ENCODE assay signal across 21 cellular contexts in genomic region chr6:85127179-85127498, GRCh38.
DNase-seq lines count a peak whose midpoint lies in the region; ATAC-seq, FAIRE-seq and TF ChIP-seq lines count a peak whose summit lies in the region.
"Had no signal": no experiment of that assay in that cellular context is flagged by ENCODE, and none has a peak within 500 bp of the region (broad histone marks: within the 10 kb centered on the region; RNA-seq: fewer than 3 reads in every experiment).

No MANE protein-coding gene starts in this region.

- H2BK20ac ChIP-seq in IMR-90 (ENCODE audit: low read depth, low read length), result no peak overlapping the region

- H3K56ac ChIP-seq in IMR-90 (ENCODE audit: extremely low read depth, insufficient read depth, low read length), result no peak overlapping the region

- no peak overlapping the region for H3K14ac ChIP-seq in IMR-90 (replicated peaks; ENCODE audit: low read depth, low read length)

- H3K9me3 Mint-ChIP-seq in GM23338, result no peaks in the 10 kb centered on the region; the same call in 2 of the 3 replicates
- H3K9me3 Mint-ChIP-seq in neural progenitor cell, result no peaks in the 10 kb centered on the region
- no peaks in the 10 kb centered on the region for H3K9me3 Mint-ChIP-seq in stimulated activated effector memory CD8-positive, alpha-beta T cell treated with anti-CD3 and anti-CD28 coated beads, Interleukin-12 subunit alpha, Interleukin-12 subunit beta, amount 100 ng/mL, for 72 hours
- H3K9me3 Mint-ChIP-seq: stimulated activated naive CD8-positive, alpha-beta T cell treated with anti-CD3 and anti-CD28 coated beads, Interleukin-15, amount 100 ng/mL, for 72 hours had no signal

- H3K4me3 Mint-ChIP-seq in GM23338 (no peak overlapping the region), neural progenitor cell (no peak overlapping the region)
- no peak overlapping the region for H3K4me3 Mint-ChIP-seq in stimulated activated effector memory CD8-positive, alpha-beta T cell treated with anti-CD3 and anti-CD28 coated beads, Interleukin-12 subunit alpha, Interleukin-12 subunit beta, amount 100 ng/mL, for 72 hours
- H3K4me3 Mint-ChIP-seq: immature natural killer cell; stimulated activated naive CD8-positive, alpha-beta T cell treated with anti-CD3 and anti-CD28 coated beads, Interleukin-15, amount 100 ng/mL, for 72 hours had no signal

- H3K36me3 ChIP-seq in GM23338 (ENCODE audit: insufficient read depth) (no peaks in the 10 kb centered on the region), IMR-90 (ENCODE audit: control insufficient read depth, insufficient read depth, low read length) (no peaks in the 10 kb centered on the region), K562 (ENCODE audit: control insufficient read depth, insufficient read depth, low read length) (no peaks in the 10 kb centered on the region), neural progenitor cell (no peaks in the 10 kb centered on the region)
- H3K36me3 ChIP-seq: cardiac muscle cell, gastrocnemius medialis, left lung, MG63, thyroid gland, vagina had no signal

- peaks cover 3% of the 10 kb centered on the region; the same call in 1 of the 2 replicates for H3K9me2 ChIP-seq in GM23338 (ENCODE audit: insufficient read depth)

- H4K20me1 ChIP-seq in GM23338 (replicated peaks; ENCODE audit: insufficient read depth) (no peaks in the 10 kb centered on the region), IMR-90 (ENCODE audit: insufficient read depth, low read length) (no peaks in the 10 kb centered on the region; the same call in 1 of the 2 replicates), K562 (replicated peaks; ENCODE audit: control insufficient read depth, insufficient read depth, low read length) (no peaks in the 10 kb centered on the region), neural progenitor cell (ENCODE audit: low read depth) (no peaks in the 10 kb centered on the region)

- TF ChIP-seq EP300 in K562 (IDR thresholded peaks at IDR 0.05; ENCODE audit: low read length), result no peak

- no peak for FAIRE-seq in K562 (lab: Jason Lieb, UNC)
- FAIRE-seq: GM12878 had no signal

- H3K23ac ChIP-seq in IMR-90 (ENCODE audit: low read depth, low read length), result no peak overlapping the region

- H3F3A ChIP-seq in GM23338 (replicated peaks; ENCODE audit: low read depth) (no peaks in the 10 kb centered on the region), neural progenitor cell (ENCODE audit: low read depth) (no peaks in the 10 kb centered on the region)

- ATAC-seq in GM23338 (no peak), IMR-90 (ENCODE audit: low read depth) (no peak), K562 (peak; percentile 16; the same call in 2 of the 3 replicates), GM18907 (IDR thresholded peaks at IDR 0.05; ENCODE audit: unreplicated experiment) (no peak)
- no peak for ATAC-seq in stimulated activated effector memory CD8-positive, alpha-beta T cell treated with anti-CD3 and anti-CD28 coated beads, Interleukin-12 subunit alpha, Interleukin-12 subunit beta, amount 100 ng/mL, for 72 hours
- ATAC-seq: gastrocnemius medialis had no signal

- WGBS in IMR-90 (ENCODE audit: extremely low coverage in 2 of 2, insufficient read length in 1 of 2), 2 experiments, result no CpG with 5 or more reads among the region's 3 CpGs
- WGBS in K562 (ENCODE audit: insufficient coverage, low coverage, missing lambda C conversion rate), result 5% methylated on average over 3 of the region's 3 CpGs

- no peak overlapping the region for H3K18ac ChIP-seq in IMR-90 (ENCODE audit: low read depth, low read length)

- H2AK5ac ChIP-seq in IMR-90 (ENCODE audit: low read depth, low read length), result no peak overlapping the region

- no peak overlapping the region for H3K4ac ChIP-seq in IMR-90 (ENCODE audit: low read depth, low read length)

- DNase-seq in GM23338 (ENCODE audit: low spot score) (no peak), IMR-90 (no peak), K562 (ENCODE audit: extremely low read depth in 1 of 4, low spot score in 3 of 4) (no peak), neural progenitor cell (ENCODE audit: low spot score) (no peak), islet precursor cell (no peak), HT-29 (ENCODE audit: low spot score) (no peak)
- DNase-seq in stimulated activated effector memory CD8-positive, alpha-beta T cell treated with anti-CD3 and anti-CD28 coated beads, Interleukin-12 subunit alpha, Interleukin-12 subunit beta, amount 100 ng/mL, for 72 hours (ENCODE audit: low spot score in 2 of 2), result no peak
- DNase-seq: activated T-cell treated with anti-CD3 and anti-CD28 coated beads for 4 hours, cortex of kidney, gastrocnemius medialis, immature natural killer cell, left lung, NCI-H2029 had no signal

- no peak overlapping the region for H2BK5ac ChIP-seq in IMR-90 (ENCODE audit: low read depth, low read length, poor library complexity, severe bottlenecking)

- intact Hi-C loops in IMR-90 (cut with micrococcal nuclease), result loop anchor here (10.0 kb wide), 1 partner anchor 702 kb away; no protein-coding TSS in a partner anchor
- intact Hi-C loops in K562 (cut with micrococcal nuclease), result loop anchor here (1.0 to 10.0 kb wide), 4 partner anchors 110 to 900 kb away; partner anchors contain the start of genes CEP162 and TBX18

- H3K27ac ChIP-seq in GM23338 (ENCODE audit: low read depth) (no peak overlapping the region), IMR-90 (ENCODE audit: insufficient read depth, low read length) (no peak overlapping the region), K562 (ENCODE audit: extremely low read depth, low read depth, low read length) (no peak overlapping the region), neural progenitor cell (no peak overlapping the region)
- H3K27ac ChIP-seq: cardiac muscle cell, gastrocnemius medialis, left lung, thyroid gland, vagina had no signal

- H3K4me1 ChIP-seq in GM23338 (ENCODE audit: insufficient read depth), result peaks cover 12% of the 10 kb centered on the region
- no peaks in the 10 kb centered on the region for H3K4me1 ChIP-seq in IMR-90 (ENCODE audit: control insufficient read depth, insufficient read depth, low read length)
- H3K4me1 ChIP-seq in K562 (replicated peaks in 1 of 2; ENCODE audit: control insufficient read depth in 2 of 2, insufficient read depth in 2 of 2, low read length in 2 of 2), result no peaks in the 10 kb centered on the region; a peak in 1 of 5 replicates
- no peaks in the 10 kb centered on the region for H3K4me1 ChIP-seq in neural progenitor cell
- H3K4me1 ChIP-seq: gastrocnemius medialis, left lung, thyroid gland, vagina had no signal

- H4K91ac ChIP-seq in IMR-90 (ENCODE audit: insufficient read depth, low read depth, low read length), result no peak overlapping the region

- H3K79me1 ChIP-seq in IMR-90 (ENCODE audit: low read depth in 1 of 2, low read length in 2 of 2), result no peaks in the 10 kb centered on the region

- H3K4me1 Mint-ChIP-seq in GM23338 (peaks cover 13% of the 10 kb centered on the region), neural progenitor cell (no peaks in the 10 kb centered on the region)
- no peaks in the 10 kb centered on the region for H3K4me1 Mint-ChIP-seq in stimulated activated effector memory CD8-positive, alpha-beta T cell treated with anti-CD3 and anti-CD28 coated beads, Interleukin-12 subunit alpha, Interleukin-12 subunit beta, amount 100 ng/mL, for 72 hours
- H3K4me1 Mint-ChIP-seq: immature natural killer cell; stimulated activated naive CD8-positive, alpha-beta T cell treated with anti-CD3 and anti-CD28 coated beads, Interleukin-15, amount 100 ng/mL, for 72 hours had no signal

- H3K27me3 Mint-ChIP-seq in GM23338 (ENCODE audit: insufficient read depth, low read depth, poor library complexity) (no peaks in the 10 kb centered on the region), neural progenitor cell (ENCODE audit: insufficient read depth, low read depth) (peaks cover 8% of the 10 kb centered on the region)
- H3K27me3 Mint-ChIP-seq: stimulated activated naive CD8-positive, alpha-beta T cell treated with anti-CD3 and anti-CD28 coated beads, Interleukin-15, amount 100 ng/mL, for 72 hours had no signal

- no peaks in the 10 kb centered on the region for H3K27me3 ChIP-seq in GM23338 (ENCODE audit: insufficient read depth)
- no peaks in the 10 kb centered on the region for H3K27me3 ChIP-seq in IMR-90 (ENCODE audit: control insufficient read depth, insufficient read depth, low read length)
- no peaks in the 10 kb centered on the region for H3K27me3 ChIP-seq in K562 (ENCODE audit: control insufficient read depth in 2 of 2, insufficient read depth in 2 of 2, low read length in 2 of 2)
- no peaks in the 10 kb centered on the region for H3K27me3 ChIP-seq in neural progenitor cell
- H3K27me3 ChIP-seq: gastrocnemius medialis, left lung, MG63, thyroid gland, vagina had no signal

- H3K9me1 ChIP-seq in IMR-90 (ENCODE audit: insufficient read depth, low read length) (no peaks in the 10 kb centered on the region), K562 (ENCODE audit: control insufficient read depth, insufficient read depth, low read length) (no peaks in the 10 kb centered on the region)

- H3K4me2 ChIP-seq in GM23338, result no peak overlapping the region
- no peak overlapping the region for H3K4me2 ChIP-seq in IMR-90 (ENCODE audit: low read depth, low read length)
- H3K4me2 ChIP-seq in K562 (ENCODE audit: insufficient read depth, low read length), result peak overlapping the region; percentile 24; the same call in 1 of the 2 replicates
- H3K4me2 ChIP-seq in neural progenitor cell, result no peak overlapping the region

- in situ Hi-C loops in IMR-90 (cut with MboI; ENCODE audit: low sequenced_read_pairs), result no loop called here
- in situ Hi-C loops in K562 (cut with MboI), result no loop called here

- H3K36me3 Mint-ChIP-seq in GM23338 (ENCODE audit: low read depth), result no peaks in the 10 kb centered on the region
- H3K36me3 Mint-ChIP-seq in neural progenitor cell, result no peaks in the 10 kb centered on the region
- no peaks in the 10 kb centered on the region for H3K36me3 Mint-ChIP-seq in stimulated activated effector memory CD8-positive, alpha-beta T cell treated with anti-CD3 and anti-CD28 coated beads, Interleukin-12 subunit alpha, Interleukin-12 subunit beta, amount 100 ng/mL, for 72 hours
- H3K36me3 Mint-ChIP-seq: activated naive CD4-positive, alpha-beta T cell treated with anti-CD3 and anti-CD28 coated beads, Interleukin-2, amount 50 U/mL, for 72 hours; immature natural killer cell had no signal

- H4K8ac ChIP-seq in IMR-90 (ENCODE audit: low read depth in 2 of 2, low read length in 2 of 2), result no peak overlapping the region

- peak overlapping the region; percentile 99; the same call in 1 of the 2 replicates for H2AFZ ChIP-seq in GM23338
- H2AFZ ChIP-seq in IMR-90 (replicated peaks; ENCODE audit: low read length, poor library complexity), result peak overlapping the region; percentile 65
- peak overlapping the region; percentile 74 for H2AFZ ChIP-seq in K562 (ENCODE audit: low read depth, low read length)
- peak overlapping the region; percentile 98 for H2AFZ ChIP-seq in neural progenitor cell (replicated peaks)

- POLR2A ChIA-PET in IMR-90 (lab: Charles Lee; ENCODE audit: unreplicated experiment) (no interaction called here), K562 (lab: Yijun Ruan, JAX) (no interaction called here)

- CTCF ChIA-PET in IMR-90 (lab: Yijun Ruan, JAX), result no interaction called here
- CTCF ChIA-PET in K562 (lab: Yijun Ruan, JAX; ENCODE audit: low intra/inter-chr PET ratio), result interaction anchor here (0.5 to 1.2 kb wide), 2 partner anchors 502 to 703 kb away, joined by 3 read pairs; no protein-coding TSS in a partner anchor

- TF ChIP-seq POLR2A in IMR-90 (IDR thresholded peaks at IDR 0.05; ENCODE audit: low read depth, low read length) (no peak), K562 (conservative IDR thresholded peaks at IDR 0.05) (no peak)

- H3K27ac Mint-ChIP-seq in GM23338 (no peak overlapping the region), neural progenitor cell (no peak overlapping the region)
- H3K27ac Mint-ChIP-seq in stimulated activated effector memory CD8-positive, alpha-beta T cell treated with anti-CD3 and anti-CD28 coated beads, Interleukin-12 subunit alpha, Interleukin-12 subunit beta, amount 100 ng/mL, for 72 hours, result no peak overlapping the region
- H3K27ac Mint-ChIP-seq: activated naive CD4-positive, alpha-beta T cell treated with anti-CD3 and anti-CD28 coated beads, Interleukin-2, amount 50 U/mL, for 72 hours; immature natural killer cell; stimulated activated naive CD8-positive, alpha-beta T cell treated with anti-CD3 and anti-CD28 coated beads, Interleukin-15, amount 100 ng/mL, for 72 hours had no signal

- H3K9ac ChIP-seq in IMR-90 (ENCODE audit: low read depth, low read length), result no peak overlapping the region
- no peak overlapping the region for H3K9ac ChIP-seq in K562 (ENCODE audit: insufficient read depth in 1 of 2, low read depth in 2 of 2, low read length in 2 of 2)
- no peak overlapping the region for H3K9ac ChIP-seq in neural progenitor cell

- no peak overlapping the region for H4K5ac ChIP-seq in IMR-90 (ENCODE audit: low read depth, low read length)

- TF ChIP-seq CTCF in GM23338 (conservative IDR thresholded peaks at IDR 0.05; ENCODE audit: low read depth in 2 of 2), result no peak
- no peak for TF ChIP-seq CTCF in IMR-90 (conservative IDR thresholded peaks at IDR 0.05; ENCODE audit: low read depth, low read length)
- no peak for TF ChIP-seq CTCF in K562 (IDR thresholded peaks at IDR 0.05 in 2 of 3, conservative IDR thresholded peaks at IDR 0.05 in 1 of 3; ENCODE audit: insufficient read depth in 2 of 3, low read depth in 1 of 3, low read length in 3 of 3)
- no peak for TF ChIP-seq CTCF in neural progenitor cell (IDR thresholded peaks at IDR 0.05)

- no peaks in the 10 kb centered on the region for H3K9me3 ChIP-seq in IMR-90 (ENCODE audit: control insufficient read depth, insufficient read depth, low read length)
- H3K9me3 ChIP-seq in K562 (replicated peaks; ENCODE audit: control insufficient read depth, insufficient read depth, low read depth, low read length), result no peaks in the 10 kb centered on the region
- no peaks in the 10 kb centered on the region for H3K9me3 ChIP-seq in neural progenitor cell (ENCODE audit: low read depth)
- H3K9me3 ChIP-seq: gastrocnemius medialis, left lung, MG63, thyroid gland, vagina had no signal

- H3K79me2 ChIP-seq in GM23338 (replicated peaks; ENCODE audit: insufficient read depth) (no peaks in the 10 kb centered on the region), K562 (ENCODE audit: control insufficient read depth, insufficient read depth, low read length) (no peaks in the 10 kb centered on the region), neural progenitor cell (ENCODE audit: low read depth) (no peaks in the 10 kb centered on the region)

- BruUV-seq in IMR-90 (replicated peaks; lab: Mats Ljungman, UMichigan), result no TSS peak
- BruUV-seq in K562 (replicated peaks; lab: Mats Ljungman, UMichigan), result no TSS peak

- H3K4me3 ChIP-seq in GM23338 (no peak overlapping the region), IMR-90 (ENCODE audit: insufficient read depth, low read depth, low read length) (no peak overlapping the region), K562 (no peak overlapping the region), neural progenitor cell (no peak overlapping the region)
- H3K4me3 ChIP-seq: cardiac muscle cell, gastrocnemius medialis, GM12878, left lung, MG63, thyroid gland, vagina had no signal

- no peak overlapping the region for H2BK15ac ChIP-seq in IMR-90 (ENCODE audit: low read depth, low read length)

- no peak overlapping the region for H2AK9ac ChIP-seq in IMR-90 (replicated peaks; ENCODE audit: low read depth, low read length, poor library complexity)

- dilution Hi-C loops in IMR-90 (cut with HindIII; ENCODE audit: low sequenced_read_pairs, unreplicated experiment), result no loop called here

- TF ChIP-seq RAD21 in IMR-90 (IDR thresholded peaks at IDR 0.05; ENCODE audit: low read length) (no peak), K562 (CRISPR knock-in tag; conservative IDR thresholded peaks at IDR 0.05 in 1 of 2, IDR thresholded peaks at IDR 0.05 in 1 of 2) (no peak)

- H2BK120ac ChIP-seq in IMR-90 (ENCODE audit: low read depth, low read length), result no peak overlapping the region
